In genomic region chr19:40348961-40349507, GRCh38 we compare ENCODE assay signal across 8 cellular contexts. TPM values are rescaled to one million over a fixed set of nuclear protein-coding genes. Genes with fewer than 3 reads are reported as not detected.
DNase-seq lines count a peak whose midpoint lies in the region; ATAC-seq and TF ChIP-seq lines count a peak whose summit lies in the region.

No MANE protein-coding gene starts in this region.

- H3F3A ChIP-seq in SU-DHL-6 (ENCODE audit: insufficient read depth), result no peaks in the 10 kb centered on the region
- H3F3A ChIP-seq in neural cell (ENCODE audit: insufficient read depth, low read length, poor library complexity, severe bottlenecking), result no peaks in the 10 kb centered on the region

- H3K9ac ChIP-seq in SU-DHL-6 (ENCODE audit: low read length) (peak overlapping the region; percentile 57), neural cell (ENCODE audit: low read length) (peak overlapping the region; percentile 89)

- ATAC-seq in HG03025 (IDR thresholded peaks at IDR 0.05; ENCODE audit: low FRiP score, unreplicated experiment), result no peak

- peak overlapping the region; percentile 53 to 97 (median 90) for H3K27ac Mint-ChIP-seq in IgD-negative memory B cell

- H3K27me3 ChIP-seq in SU-DHL-6 (ENCODE audit: low read length), result no peaks in the 10 kb centered on the region
- no peaks in the 10 kb centered on the region for H3K27me3 ChIP-seq in neural cell (ENCODE audit: insufficient read depth, low read depth, low read length)

- H3K9me3 ChIP-seq in SU-DHL-6 (ENCODE audit: insufficient read depth, low read length) (no peaks in the 10 kb centered on the region), neural cell (ENCODE audit: low read length) (no peaks in the 10 kb centered on the region)

- no peaks in the 10 kb centered on the region for H3K9me3 Mint-ChIP-seq in IgD-negative memory B cell

- H3K9me2 ChIP-seq in SU-DHL-6 (replicated peaks; ENCODE audit: insufficient read depth, low read length) (no peaks in the 10 kb centered on the region), neural cell (ENCODE audit: insufficient read depth, low read length) (no peaks in the 10 kb centered on the region)

- H4K20me1 ChIP-seq in SU-DHL-6 (ENCODE audit: low read depth, low read length) (no peaks in the 10 kb centered on the region), neural cell (ENCODE audit: insufficient read depth) (no peaks in the 10 kb centered on the region)

- H3K36me3 Mint-ChIP-seq in IgD-negative memory B cell, result peaks cover 8% of the 10 kb centered on the region

- no peaks in the 10 kb centered on the region for H3K27me3 Mint-ChIP-seq in IgD-negative memory B cell

- H2AFZ ChIP-seq in SU-DHL-6 (ENCODE audit: low read depth, low read length, severe bottlenecking) (peak overlapping the region; percentile 1), neural cell (ENCODE audit: low read depth, low read length) (peak overlapping the region; percentile 93)

- no peak for TF ChIP-seq RAD21 in neural cell (conservative IDR thresholded peaks at IDR 0.05)

- H3K36me3 ChIP-seq in SU-DHL-6 (ENCODE audit: low read length) (no peaks in the 10 kb centered on the region), neural cell (ENCODE audit: insufficient read depth, low read length) (no peaks in the 10 kb centered on the region)

- H3K4me3 ChIP-seq in SU-DHL-6 (ENCODE audit: insufficient read depth, low read length, poor library complexity, severe bottlenecking), result peak overlapping the region; percentile 59
- peak overlapping the region; percentile 83 for H3K4me3 ChIP-seq in neural cell (ENCODE audit: low read length)

- H3K4me2 ChIP-seq in SU-DHL-6 (ENCODE audit: low read depth, low read length, poor library complexity, severe bottlenecking) (peak overlapping the region; percentile 82), neural cell (ENCODE audit: low read length) (peak overlapping the region; percentile 95)

- H3K27ac ChIP-seq in SU-DHL-6 (ENCODE audit: low read depth, low read length), result no peak overlapping the region
- peak overlapping the region; percentile 40 for H3K27ac ChIP-seq in epithelial cell of prostate
- peak overlapping the region; percentile 94 for H3K27ac ChIP-seq in neural cell (ENCODE audit: low read length)

- intact Hi-C loops in posterior vena cava (cut with DNase I), result loop anchor here in 1 of 2 donors (10.0 kb wide), 1 partner anchor 96 kb away; the partner anchor contains the start of gene SERTAD3

- peaks cover 35% of the 10 kb centered on the region for H3K79me2 ChIP-seq in SU-DHL-6 (ENCODE audit: insufficient read depth, low read length)
- peaks cover 30% of the 10 kb centered on the region for H3K79me2 ChIP-seq in neural cell (replicated peaks; ENCODE audit: insufficient read depth, low read length)

- peak; percentile 34 for DNase-seq in DMS79 treated with DMSO at 0.1 percent for 48 hours (lab: John Stamatoyannopoulos, UW)
- no peak for DNase-seq in epithelial cell of prostate (ENCODE audit: low read depth, low spot score)
- no peak for DNase-seq in stimulated activated naive CD4-positive, alpha-beta T cell (lab: John Stamatoyannopoulos, UW)
- DNase-seq in posterior vena cava (ENCODE audit: low spot score), result no peak

- peaks cover 11 to 24% (median 13%) of the 10 kb centered on the region in 3 donors for H3K4me1 Mint-ChIP-seq in IgD-negative memory B cell

- TF ChIP-seq EP300 in neural cell (conservative IDR thresholded peaks at IDR 0.05; ENCODE audit: poor library complexity, severe bottlenecking), result no peak

- TF ChIP-seq CTCF in SU-DHL-6 (IDR thresholded peaks at IDR 0.05; ENCODE audit: insufficient read depth, low read length, poor library complexity, severe bottlenecking) (no peak), neural cell (IDR thresholded peaks at IDR 0.05; ENCODE audit: poor library complexity, severe bottlenecking) (no peak)

- H3K4me3 Mint-ChIP-seq in IgD-negative memory B cell, result peak overlapping the region; percentile 91 to 97 (median 96)

TF ChIP-seq in neural cell, 6 proteins besides CTCF, POLR2A, EP300 and RAD21:
- TF ChIP-seq REST (IDR thresholded peaks at IDR 0.05; ENCODE audit: borderline replicate concordance), result no peak
- TF ChIP-seq SMC3 (conservative IDR thresholded peaks at IDR 0.05; ENCODE audit: poor library complexity), result no peak
- TF ChIP-seq TAF1 (IDR thresholded peaks at IDR 0.05; ENCODE audit: low read depth), result no peak
- no peak for TF ChIP-seq MXI1 (conservative IDR thresholded peaks at IDR 0.05; ENCODE audit: poor library complexity, severe bottlenecking)
- TF ChIP-seq EZH2 (IDR thresholded peaks at IDR 0.05; ENCODE audit: borderline replicate concordance, insufficient read depth, low read length, poor library complexity, severe bottlenecking), result no peak
- TF ChIP-seq POLR2AphosphoS5 (IDR thresholded peaks at IDR 0.05), result peak; percentile 33
TF ChIP-seq in neural cell: peak in this region for 1.

RNA-seq across cellular contexts. Expression of gene PLD3, which starts 0.5 kb away (rescaled TPM):
- polyA plus RNA-seq in IgD-negative memory B cell, result 53.5 TPM
- polyA plus RNA-seq in neural cell, result 426 and 454 TPM in 2 replicates
- 315 and 361 TPM in 2 replicates for polyA minus RNA-seq in neural cell
- 100 to 1,000 TPM; 153 to 281 TPM for total RNA-seq in posterior vena cava

RNA-seq across cellular contexts. Expression of gene C19orf47, which starts 0.8 kb away (rescaled TPM):
- polyA plus RNA-seq in IgD-negative memory B cell (8.8 TPM), neural cell (14.3 and 22.8 TPM in 2 replicates)
- 24.8 and 37.5 TPM in 2 replicates for polyA minus RNA-seq in neural cell
- 10 to 100 TPM; 13.2 to 16.9 TPM for total RNA-seq in posterior vena cava

RNA-seq across cellular contexts. Expression of gene HIPK4, which starts 40.9 kb away (rescaled TPM):
- polyA plus RNA-seq in IgD-negative memory B cell (0.11 TPM), neural cell (not detected in 2 replicates)
- 0.35 TPM in 1 of 2 replicates, not detected in the other for polyA minus RNA-seq in neural cell
- under 1 TPM in 1 of 2 donors, not detected in 1; 0.29 TPM for total RNA-seq in posterior vena cava
